Comparison of ENCODE assay signal across 18 cellular contexts in genomic region chr10:5640501-5640900, GRCh38. TPM values are rescaled to one million over a fixed set of nuclear protein-coding genes. Genes with fewer than 3 reads are reported as not detected.
DNase-seq lines count a peak whose midpoint lies in the region; ATAC-seq, FAIRE-seq and TF ChIP-seq lines count a peak whose summit lies in the region.
"Had no signal": no experiment of that assay in that cellular context is flagged by ENCODE, and none has a peak within 500 bp of the region (broad histone marks: within the 10 kb centered on the region; RNA-seq: fewer than 3 reads in every experiment).

No MANE protein-coding gene starts in this region.

- CTCF ChIA-PET in HepG2 (lab: Yijun Ruan, JAX; ENCODE audit: low intra/inter-chr PET ratio, low total read pairs) = no interaction called here

- H3K79me1 ChIP-seq in neuronal stem cell (ENCODE audit: low read depth, low read length) = no peaks in the 10 kb centered on the region

- H4K20me1 ChIP-seq in BLaER1 = no peaks in the 10 kb centered on the region
- no peaks in the 10 kb centered on the region for H4K20me1 ChIP-seq in HepG2 (ENCODE audit: insufficient read depth, low read length)
- H4K20me1 ChIP-seq: BLaER1 treated with 17β-estradiol and CSF1 and Interleukin-3, amounts not matched to agents 10 nM and 100 nM had no signal

- H3K9me3 ChIP-seq in BLaER1 = no peaks in the 10 kb centered on the region
- no peaks in the 10 kb centered on the region for H3K9me3 ChIP-seq in lower lobe of right lung
- no peaks in the 10 kb centered on the region for H3K9me3 ChIP-seq in neuronal stem cell (replicated peaks in 1 of 2; ENCODE audit: control insufficient read depth in 2 of 2, insufficient read depth in 1 of 2, low read depth in 1 of 2, low read length in 2 of 2)
- no peaks in the 10 kb centered on the region for H3K9me3 ChIP-seq in HepG2 (ENCODE audit: low read length)
- H3K9me3 ChIP-seq: BLaER1 treated with 17β-estradiol and CSF1 and Interleukin-3, amounts not matched to agents 10 nM and 100 nM; HAP-1 had no signal

- no peak overlapping the region for H2BK120ac ChIP-seq in neuronal stem cell (ENCODE audit: low read depth, low read length)

- no peak overlapping the region for H3K27ac ChIP-seq in BLaER1
- H3K27ac ChIP-seq in lower lobe of right lung = no peak overlapping the region
- no peak overlapping the region for H3K27ac ChIP-seq in neuronal stem cell (replicated peaks; ENCODE audit: low read length)
- H3K27ac ChIP-seq in HepG2 (ENCODE audit: extremely low read length, insufficient read depth, low read length) = no peak overlapping the region
- H3K27ac ChIP-seq: BLaER1 treated with 17β-estradiol and CSF1 and Interleukin-3, amounts not matched to agents 10 nM and 100 nM; GM23248 had no signal

- H2AFZ ChIP-seq in neuronal stem cell (ENCODE audit: low read length) (no peak overlapping the region), HepG2 (ENCODE audit: low read length) (no peak overlapping the region)
- H2AFZ ChIP-seq: GM23248 had no signal

- peaks cover 36% of the 10 kb centered on the region for H3K4me1 ChIP-seq in BLaER1
- H3K4me1 ChIP-seq in lower lobe of right lung = peaks cover 5% of the 10 kb centered on the region
- H3K4me1 ChIP-seq in neuronal stem cell (ENCODE audit: control insufficient read depth in 2 of 2, insufficient read depth in 1 of 2, low read depth in 1 of 2, low read length in 2 of 2) = no peaks in the 10 kb centered on the region
- peaks cover 4% of the 10 kb centered on the region for H3K4me1 ChIP-seq in HepG2 (ENCODE audit: insufficient read depth, low read length)
- H3K4me1 ChIP-seq: HAP-1 had no signal

- H3K4me1 Mint-ChIP-seq in endothelial cell (ENCODE audit: unreplicated experiment) = peaks cover 43% of the 10 kb centered on the region

- H3K79me2 ChIP-seq in HepG2 (ENCODE audit: insufficient read depth, low read length) = no peaks in the 10 kb centered on the region

- H3K23ac ChIP-seq in neuronal stem cell (ENCODE audit: low read depth, low read length, poor library complexity) = no peak overlapping the region

- ATAC-seq in lower lobe of right lung (no peak), GM18861 (IDR thresholded peaks at IDR 0.05; ENCODE audit: unreplicated experiment) (no peak), HepG2 (no peak)
- ATAC-seq: CD8-positive, alpha-beta T cell; GM12878 had no signal

- WGBS in neuronal stem cell (ENCODE audit: extremely low coverage in 2 of 2, insufficient read length in 2 of 2, insufficient replicate concordance in 1 of 2), 2 donors = no CpG with 5 or more reads among the region's 13 CpGs
- WGBS in HepG2 (ENCODE audit: low lambda C conversion rate) = over 99% methylated on average over 13 of the region's 13 CpGs

- no peak overlapping the region for H2AK5ac ChIP-seq in neuronal stem cell (ENCODE audit: low read depth, low read length)

- H3K4ac ChIP-seq in neuronal stem cell (ENCODE audit: low read length) = no peak overlapping the region

- in situ Hi-C loops in HepG2 (cut with HindIII; ENCODE audit: extremely low pct_ligation_motif_present, low pct_unique_long_range_greater_than_20kb) = no loop called here

- intact Hi-C loops in lower lobe of right lung (cut with DNase I) (no loop called here), HepG2 (cut with micrococcal nuclease; ENCODE audit: unreplicated experiment) (no loop called here)

- peak overlapping the region; percentile 26 for H3K27ac Mint-ChIP-seq in endothelial cell (ENCODE audit: unreplicated experiment)
- H3K27ac Mint-ChIP-seq: CD8-positive, alpha-beta T cell had no signal

- no peak overlapping the region for H4K91ac ChIP-seq in neuronal stem cell (ENCODE audit: low read depth, low read length, poor library complexity)

- H3K4me2 ChIP-seq in BLaER1 (peak overlapping the region; percentile 16; the same call in 1 of the 2 replicates), neuronal stem cell (ENCODE audit: insufficient read depth, low read length, poor library complexity, severe bottlenecking) (no peak overlapping the region), HepG2 (ENCODE audit: low read depth, low read length) (no peak overlapping the region)

- DNase-seq in endothelial cell (ENCODE audit: low spot score) (no peak), lower lobe of right lung (peak; percentile 15), neuronal stem cell (ENCODE audit: low spot score) (no peak), SKM-1 (lab: John Stamatoyannopoulos, UW; ENCODE audit: unreplicated experiment) (no peak), SHP77 (lab: John Stamatoyannopoulos, UW) (no peak), HepG2 (ENCODE audit: low spot score) (no peak)
- DNase-seq: 8988T; Calu3; CD8-positive, alpha-beta T cell; DMS53; DND-41; EL; GM23248 had no signal

- TF ChIP-seq CTCF in endothelial cell (IDR thresholded peaks at IDR 0.05; ENCODE audit: unreplicated experiment) (no peak), lower lobe of right lung (IDR thresholded peaks at IDR 0.05) (no peak), HepG2 (CRISPR knock-in tag; IDR thresholded peaks at IDR 0.05) (no peak)

- H3K36me3 ChIP-seq in BLaER1 (peaks cover 40% of the 10 kb centered on the region), lower lobe of right lung (peaks cover 60% of the 10 kb centered on the region), neuronal stem cell (replicated peaks in 1 of 2; ENCODE audit: control insufficient read depth in 2 of 2, insufficient read depth in 2 of 2, low read length in 2 of 2) (peaks cover 18 to 33% of the 10 kb centered on the region in 2 donors), HepG2 (replicated peaks in 1 of 2; ENCODE audit: control insufficient read depth in 1 of 2, insufficient read depth in 2 of 2, low read length in 2 of 2) (peaks cover 4 to 26% of the 10 kb centered on the region in 2 experiments; a peak in 4 of 5 replicates)

- POLR2A ChIA-PET in HepG2 (lab: Yijun Ruan, JAX) = no interaction called here

- H3K4me3 ChIP-seq in BLaER1 = no peak overlapping the region
- H3K4me3 ChIP-seq in lower lobe of right lung = no peak overlapping the region
- no peak overlapping the region for H3K4me3 ChIP-seq in neuronal stem cell (ENCODE audit: low read length in 2 of 2)
- no peak overlapping the region for H3K4me3 ChIP-seq in HepG2 (replicated peaks in 1 of 3; ENCODE audit: insufficient read depth in 1 of 3, low read depth in 2 of 3, low read length in 3 of 3)
- H3K4me3 ChIP-seq: BLaER1 treated with 17β-estradiol and CSF1 and Interleukin-3, amounts not matched to agents 10 nM and 100 nM; GM12878; GM23248; HAP-1 had no signal

- H4K8ac ChIP-seq in neuronal stem cell (ENCODE audit: low read depth, low read length) = no peak overlapping the region

- peaks cover 7% of the 10 kb centered on the region for H3K36me3 Mint-ChIP-seq in endothelial cell (ENCODE audit: low read depth, unreplicated experiment)

- no peaks in the 10 kb centered on the region for H3K9me3 Mint-ChIP-seq in endothelial cell (ENCODE audit: unreplicated experiment)
- H3K9me3 Mint-ChIP-seq: CD8-positive, alpha-beta T cell had no signal

- no peak overlapping the region for H2BK12ac ChIP-seq in neuronal stem cell (ENCODE audit: low read length)

- no peak overlapping the region for H3K4me3 Mint-ChIP-seq in endothelial cell (ENCODE audit: unreplicated experiment)
- H3K4me3 Mint-ChIP-seq: CD8-positive, alpha-beta T cell had no signal

- no peak for TF ChIP-seq EP300 in HepG2 (IDR thresholded peaks at IDR 0.05; ENCODE audit: low read depth in 2 of 2, low read length in 2 of 2)
- no peak for TF ChIP-seq EP300 in HepG2 (CRISPR knock-in tag; IDR thresholded peaks at IDR 0.05; ENCODE audit: borderline replicate concordance)

- no peak overlapping the region for H2BK5ac ChIP-seq in neuronal stem cell (ENCODE audit: low read length)

- H3K9ac ChIP-seq in BLaER1 (no peak overlapping the region), neuronal stem cell (ENCODE audit: low read depth, low read length, poor library complexity) (peak overlapping the region; percentile 32), HepG2 (ENCODE audit: insufficient read depth, low read depth, low read length) (no peak overlapping the region)
- H3K9ac ChIP-seq: GM23248 had no signal

- peaks cover 8% of the 10 kb centered on the region for H3K27me3 Mint-ChIP-seq in endothelial cell (ENCODE audit: unreplicated experiment)

- no peak for TF ChIP-seq POLR2A in HepG2 (IDR thresholded peaks at IDR 0.05; ENCODE audit: insufficient read depth in 1 of 2, low read depth in 2 of 2, low read length in 2 of 2)

- no peak overlapping the region for H3K18ac ChIP-seq in neuronal stem cell (ENCODE audit: low read length)

- H3K27me3 ChIP-seq in BLaER1 (no peaks in the 10 kb centered on the region), lower lobe of right lung (ENCODE audit: low read depth) (no peaks in the 10 kb centered on the region), neuronal stem cell (ENCODE audit: control insufficient read depth in 3 of 3, insufficient read depth in 3 of 3, low read depth in 1 of 3, low read length in 3 of 3) (no peaks in the 10 kb centered on the region), HepG2 (ENCODE audit: control insufficient read depth in 1 of 2, insufficient read depth in 2 of 2, low read length in 2 of 2) (no peaks in the 10 kb centered on the region)
- H3K27me3 ChIP-seq: BLaER1 treated with 17β-estradiol and CSF1 and Interleukin-3, amounts not matched to agents 10 nM and 100 nM had no signal

- H3K14ac ChIP-seq in neuronal stem cell (ENCODE audit: low read length) = no peak overlapping the region

- no peak overlapping the region for H2BK15ac ChIP-seq in neuronal stem cell (ENCODE audit: low read length)

- FAIRE-seq in HepG2 (lab: Jason Lieb, UNC) = no peak
- FAIRE-seq: GM12878 had no signal

- BruUV-seq in HepG2 (replicated peaks; lab: Mats Ljungman, UMichigan) = no TSS peak

- no peak for TF ChIP-seq RAD21 in HepG2 (CRISPR knock-in tag; IDR thresholded peaks at IDR 0.05)

RNA-seq across cellular contexts. Expression of gene ASB13, which starts 25.9 kb away (rescaled TPM):
- total RNA-seq in endothelial cell (ENCODE audit: unreplicated experiment) (22.5 TPM), lower lobe of right lung (27.6 TPM), HepG2 (2016; rRNA removed; fragmentation: Illumina TruSeq; extraction: Trizol) (15.4 and 17.5 TPM in 2 replicates)
- polyA plus RNA-seq in neuronal stem cell (2013, experiment 1 of 2) = 13.3 TPM
- 13.2 TPM for polyA plus RNA-seq in neuronal stem cell (2013, experiment 2 of 2)
- 3.3 and 4.7 TPM in 2 replicates for total RNA-seq in HepG2 (2016; cell fraction: cytosol; rRNA removed; fragmentation: Illumina TruSeq; extraction: Trizol; ENCODE audit: low read depth)
- total RNA-seq in HepG2 (2016; cell fraction: insoluble cytoplasmic fraction; rRNA removed; fragmentation: Illumina TruSeq; extraction: Trizol) = 15.6 and 18.5 TPM in 2 replicates
- 14.1 and 16.1 TPM in 2 replicates for total RNA-seq in HepG2 (2016; cell fraction: membrane; rRNA removed; fragmentation: Illumina TruSeq; extraction: Trizol)
- 7.1 and 7.5 TPM in 2 replicates for total RNA-seq in HepG2 (2016; cell fraction: nucleus; rRNA removed; fragmentation: Illumina TruSeq; extraction: Trizol)
- 9.3 and 12.7 TPM in 2 replicates for polyA plus RNA-seq in HepG2 (2011; rRNA removed)
- polyA plus RNA-seq in HepG2 (2011; cell fraction: cytosol; rRNA removed) = 12.4 and 12.5 TPM in 2 replicates
- polyA plus RNA-seq in HepG2 (2011; cell fraction: nucleus; rRNA removed) = 7.4 and 9.5 TPM in 2 replicates
- 12.8 and 15.5 TPM in 2 replicates for polyA plus RNA-seq in HepG2 (2012)
- polyA plus RNA-seq in HepG2 (2016; cell fraction: cytosol; fragmentation: Illumina TruSeq; extraction: Trizol; ENCODE audit: low read depth) = 4.6 and 4.7 TPM in 2 replicates
- polyA plus RNA-seq in HepG2 (2016; cell fraction: insoluble cytoplasmic fraction; fragmentation: Illumina TruSeq; extraction: Trizol; ENCODE audit: low read depth) = 12.6 and 16.4 TPM in 2 replicates
- 10.4 and 12.4 TPM in 2 replicates for polyA plus RNA-seq in HepG2 (2016; cell fraction: membrane; fragmentation: Illumina TruSeq; extraction: Trizol; ENCODE audit: low read depth)
- 12.4 and 14.5 TPM in 2 replicates for polyA plus RNA-seq in HepG2 (2016; cell fraction: nucleus; fragmentation: Illumina TruSeq; extraction: Trizol; ENCODE audit: insufficient read depth, low read depth)
- 31.7 and 36.4 TPM in 2 replicates for polyA minus RNA-seq in HepG2 (2011; rRNA and poly(A)+ RNA removed; ENCODE audit: low replicate concordance)
- 10.6 and 14.5 TPM in 2 replicates for polyA minus RNA-seq in HepG2 (2011; cell fraction: cytosol; rRNA and poly(A)+ RNA removed)
- polyA minus RNA-seq in HepG2 (2011; cell fraction: nucleus; rRNA and poly(A)+ RNA removed) = 5.5 and 7.7 TPM in 2 replicates

RNA-seq across cellular contexts. Expression of gene TASOR2, which starts 44.1 kb away (rescaled TPM):
- total RNA-seq in endothelial cell (ENCODE audit: unreplicated experiment) = 49.1 TPM
- 48.9 TPM for total RNA-seq in lower lobe of right lung
- polyA plus RNA-seq in neuronal stem cell (2013, experiment 1 of 2) = 12.5 TPM
- polyA plus RNA-seq in neuronal stem cell (2013, experiment 2 of 2) = 14.1 TPM
- 55.3 and 58.9 TPM in 2 replicates for total RNA-seq in HepG2 (2016; rRNA removed; fragmentation: Illumina TruSeq; extraction: Trizol)
- total RNA-seq in HepG2 (2016; cell fraction: cytosol; rRNA removed; fragmentation: Illumina TruSeq; extraction: Trizol; ENCODE audit: low read depth) = 67.3 and 69.4 TPM in 2 replicates
- total RNA-seq in HepG2 (2016; cell fraction: insoluble cytoplasmic fraction; rRNA removed; fragmentation: Illumina TruSeq; extraction: Trizol) = 51.2 and 60.5 TPM in 2 replicates
- total RNA-seq in HepG2 (2016; cell fraction: membrane; rRNA removed; fragmentation: Illumina TruSeq; extraction: Trizol) = 44.6 and 47.7 TPM in 2 replicates
- total RNA-seq in HepG2 (2016; cell fraction: nucleus; rRNA removed; fragmentation: Illumina TruSeq; extraction: Trizol) = 95.9 and 108 TPM in 2 replicates
- polyA plus RNA-seq in HepG2 (2011; rRNA removed) = 22.8 and 24.2 TPM in 2 replicates
- polyA plus RNA-seq in HepG2 (2011; cell fraction: cytosol; rRNA removed) = 8.9 and 13.1 TPM in 2 replicates
- polyA plus RNA-seq in HepG2 (2011; cell fraction: nucleus; rRNA removed) = 30.2 and 31.2 TPM in 2 replicates
- 23.3 and 26.9 TPM in 2 replicates for polyA plus RNA-seq in HepG2 (2012)
- polyA plus RNA-seq in HepG2 (2016; cell fraction: cytosol; fragmentation: Illumina TruSeq; extraction: Trizol; ENCODE audit: low read depth) = 0.58 and 1.1 TPM in 2 replicates
- 26.8 and 27.2 TPM in 2 replicates for polyA plus RNA-seq in HepG2 (2016; cell fraction: insoluble cytoplasmic fraction; fragmentation: Illumina TruSeq; extraction: Trizol; ENCODE audit: low read depth)
- 2.9 and 4.0 TPM in 2 replicates for polyA plus RNA-seq in HepG2 (2016; cell fraction: membrane; fragmentation: Illumina TruSeq; extraction: Trizol; ENCODE audit: low read depth)
- polyA plus RNA-seq in HepG2 (2016; cell fraction: nucleus; fragmentation: Illumina TruSeq; extraction: Trizol; ENCODE audit: insufficient read depth, low read depth) = 68.3 and 79.1 TPM in 2 replicates
- polyA minus RNA-seq in HepG2 (2011; rRNA and poly(A)+ RNA removed; ENCODE audit: low replicate concordance) = 27.6 and 45.1 TPM in 2 replicates
- polyA minus RNA-seq in HepG2 (2011; cell fraction: cytosol; rRNA and poly(A)+ RNA removed) = 30.7 and 32.8 TPM in 2 replicates
- 132 and 137 TPM in 2 replicates for polyA minus RNA-seq in HepG2 (2011; cell fraction: nucleus; rRNA and poly(A)+ RNA removed)
